ENCODE assay signal across 9 cellular contexts in genomic region chr7:50206521-50207250, GRCh38.
DNase-seq lines count a peak whose midpoint lies in the region; ATAC-seq lines count a peak whose summit lies in the region.
"Had no signal": no experiment of that assay in that cellular context is flagged by ENCODE, and none has a peak within 500 bp of the region (broad histone marks: within the 10 kb centered on the region; RNA-seq: fewer than 3 reads in every experiment).

No MANE protein-coding gene starts in this region.

- H3K4me3 Mint-ChIP-seq in naive thymus-derived CD8-positive, alpha-beta T cell, result peak overlapping the region; percentile 72 to 88 (median 84)
- H3K4me3 Mint-ChIP-seq in stimulated activated naive CD8-positive, alpha-beta T cell treated with anti-CD3 and anti-CD28 coated beads, Interleukin-15, amount 100 ng/mL, for 72 hours, result peak overlapping the region; percentile 73 to 84

- peak; percentile 74 to 83 for ATAC-seq in naive thymus-derived CD8-positive, alpha-beta T cell
- ATAC-seq in stimulated activated naive CD8-positive, alpha-beta T cell treated with anti-CD3 and anti-CD28 coated beads, Interleukin-15, amount 100 ng/mL, for 72 hours, result peak; percentile 78
- no peak for ATAC-seq in HG02588 (IDR thresholded peaks at IDR 0.05; ENCODE audit: unreplicated experiment)
- ATAC-seq in GM19467 (IDR thresholded peaks at IDR 0.05; ENCODE audit: unreplicated experiment), result no peak

- POLR2A ChIA-PET in naive thymus-derived CD8-positive, alpha-beta T cell (lab: Charles Lee), result interaction anchor here (0.6 to 15.2 kb wide), 37 partner anchors 11 to 243 kb away, joined by 3 to 442 read pairs (median 5); partner anchors contain the start of genes FIGNL1 and IKZF1

- peaks cover 53 to 81% (median 76%) of the 10 kb centered on the region in 4 donors for H3K4me1 Mint-ChIP-seq in naive thymus-derived CD8-positive, alpha-beta T cell
- H3K4me1 Mint-ChIP-seq in stimulated activated naive CD8-positive, alpha-beta T cell treated with anti-CD3 and anti-CD28 coated beads, Interleukin-15, amount 100 ng/mL, for 72 hours, result peaks cover 98% of the 10 kb centered on the region

- peak overlapping the region; percentile 93 to 100 (median 96) for H3K27ac Mint-ChIP-seq in naive thymus-derived CD8-positive, alpha-beta T cell
- peak overlapping the region; percentile 89 to 95 for H3K27ac Mint-ChIP-seq in stimulated activated naive CD8-positive, alpha-beta T cell treated with anti-CD3 and anti-CD28 coated beads, Interleukin-15, amount 100 ng/mL, for 72 hours

- H3K27me3 Mint-ChIP-seq in naive thymus-derived CD8-positive, alpha-beta T cell, result no peaks in the 10 kb centered on the region
- H3K27me3 Mint-ChIP-seq in stimulated activated naive CD8-positive, alpha-beta T cell treated with anti-CD3 and anti-CD28 coated beads, Interleukin-15, amount 100 ng/mL, for 72 hours, result no peaks in the 10 kb centered on the region

- peak; percentile 73 for DNase-seq in SIG-M5 treated with dmso at 0.1 percent for 504 hours (lab: John Stamatoyannopoulos, UW; ENCODE audit: unreplicated experiment)
- no peak for DNase-seq in SIG-M5 (lab: John Stamatoyannopoulos, UW)
- DNase-seq in activated T-helper 1 cell treated with Interleukin-2 at 50 U/mL for 16 hours (ENCODE audit: low read depth), result peak; percentile 66
- peak; percentile 34 to 91 (median 71) for DNase-seq in naive thymus-derived CD8-positive, alpha-beta T cell
- DNase-seq in stimulated activated naive CD8-positive, alpha-beta T cell treated with anti-CD3 and anti-CD28 coated beads, Interleukin-15, amount 100 ng/mL, for 72 hours, result peak; percentile 60 to 77
- no peak for DNase-seq in mesenteric fat pad (ENCODE audit: low spot score)
- DNase-seq: SHP77 treated with DMSO at 0.1 percent for 48 hours had no signal

- H3K36me3 Mint-ChIP-seq in naive thymus-derived CD8-positive, alpha-beta T cell, result no peaks in the 10 kb centered on the region

- no peaks in the 10 kb centered on the region for H3K9me3 Mint-ChIP-seq in naive thymus-derived CD8-positive, alpha-beta T cell
- no peaks in the 10 kb centered on the region for H3K9me3 Mint-ChIP-seq in stimulated activated naive CD8-positive, alpha-beta T cell treated with anti-CD3 and anti-CD28 coated beads, Interleukin-15, amount 100 ng/mL, for 72 hours

Comparison
In these comparisons a context has a peak if more than half of its experiments do, and no peak if none do; other contexts are left out.
1. DNase-seq: peak in SIG-M5 treated with dmso at 0.1 percent for 504 hours (single experiment), activated T-helper 1 cell treated with Interleukin-2 at 50 U/mL for 16 hours (single experiment), naive thymus-derived CD8-positive, alpha-beta T cell (10 of 10) and stimulated activated naive CD8-positive, alpha-beta T cell treated with anti-CD3 and anti-CD28 coated beads, Interleukin-15, amount 100 ng/mL, for 72 hours (2 of 2); none in SIG-M5 (single experiment) and mesenteric fat pad (single experiment).
2. ATAC-seq: peak in naive thymus-derived CD8-positive, alpha-beta T cell (2 of 2) and stimulated activated naive CD8-positive, alpha-beta T cell treated with anti-CD3 and anti-CD28 coated beads, Interleukin-15, amount 100 ng/mL, for 72 hours (single experiment); none in HG02588 (single experiment) and GM19467 (single experiment).